Comparison of ENCODE assay signal across 11 cellular contexts in the genomic region with DNA sequence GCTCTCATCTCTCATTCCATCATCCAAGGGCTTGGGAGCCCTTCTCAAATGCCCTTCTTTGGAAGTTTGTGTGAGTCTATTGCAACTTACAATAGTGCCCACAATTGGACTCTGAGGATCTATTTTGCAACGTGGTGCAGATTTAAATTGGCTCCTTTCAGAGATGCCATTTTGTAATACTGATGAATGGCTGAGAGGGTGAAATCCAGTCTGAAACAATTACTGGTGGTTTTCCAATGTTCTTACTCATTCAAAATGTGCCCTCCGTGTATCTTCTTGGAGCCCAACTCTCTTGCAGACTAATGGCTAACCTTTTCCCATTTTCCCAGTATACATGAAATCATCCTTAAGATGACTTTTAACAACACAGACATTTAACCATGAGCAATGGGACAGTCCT. TPM values are rescaled to one million over a fixed set of nuclear protein-coding genes. Genes with fewer than 3 reads are reported as not detected.
A peak's percentile ranks its signal among the peaks of the same experiment; 100 is the strongest.
DNase-seq lines count a peak whose midpoint lies in the region; ATAC-seq and TF ChIP-seq lines count a peak whose summit lies in the region.
"Had no signal": no experiment of that assay in that cellular context is flagged by ENCODE, and none has a peak within 500 bp of the region (broad histone marks: within the 10 kb centered on the region; RNA-seq: fewer than 3 reads in every experiment).

No MANE protein-coding gene starts in this region.

- H3K27me3 ChIP-seq in GM23338 (ENCODE audit: insufficient read depth) = no peaks in the 10 kb centered on the region
- no peaks in the 10 kb centered on the region for H3K27me3 ChIP-seq in esophagus muscularis mucosa
- no peaks in the 10 kb centered on the region for H3K27me3 ChIP-seq in lower lobe of right lung (ENCODE audit: low read depth)
- peaks cover 0 to 13% (median 0%) of the 10 kb centered on the region in 7 donors for H3K27me3 ChIP-seq in spleen (replicated peaks in 1 of 7)
- no peaks in the 10 kb centered on the region for H3K27me3 ChIP-seq in Caco-2 (replicated peaks; ENCODE audit: control insufficient read depth, insufficient read depth, low read length)

- H3K9me3 ChIP-seq in esophagus muscularis mucosa = no peaks in the 10 kb centered on the region
- H3K9me3 ChIP-seq in lower lobe of right lung = no peaks in the 10 kb centered on the region
- no peaks in the 10 kb centered on the region for H3K9me3 ChIP-seq in spleen
- H3K9me3 ChIP-seq in Caco-2 = no peaks in the 10 kb centered on the region

- H3K4me3 ChIP-seq in GM23338 (no peak overlapping the region), esophagus muscularis mucosa (no peak overlapping the region), lower lobe of right lung (no peak overlapping the region), spleen (no peak overlapping the region), Caco-2 (ENCODE audit: low read depth, low read length) (no peak overlapping the region)

- H3K27ac Mint-ChIP-seq in GM23338 (peak overlapping the region; percentile 60; the same call in 1 of the 2 replicates), Caco-2 (ENCODE audit: unreplicated experiment) (no peak overlapping the region)
- H3K27ac Mint-ChIP-seq: activated CD4-positive, alpha-beta memory T cell treated with anti-CD3 and anti-CD28 coated beads for 36 hours had no signal

- H3K36me3 ChIP-seq in GM23338 (ENCODE audit: insufficient read depth) (no peaks in the 10 kb centered on the region), esophagus muscularis mucosa (no peaks in the 10 kb centered on the region), lower lobe of right lung (no peaks in the 10 kb centered on the region), spleen (no peaks in the 10 kb centered on the region), Caco-2 (ENCODE audit: control insufficient read depth, insufficient read depth, low read length) (no peaks in the 10 kb centered on the region)

- TF ChIP-seq POLR2A in esophagus muscularis mucosa (IDR thresholded peaks at IDR 0.05; ENCODE audit: low read depth) (no peak), spleen (IDR thresholded peaks at IDR 0.05) (peak in 1 of 3 donors; percentile 11)

- 0 out of 2 replicates have a peak overlapping the region, but pooled peaks have one; percentile 94 for H3K4me2 ChIP-seq in GM23338

- no peak overlapping the region; the same call in 1 of the 3 replicates for H3K4me3 Mint-ChIP-seq in GM23338
- H3K4me3 Mint-ChIP-seq in Caco-2 (ENCODE audit: unreplicated experiment) = no peak overlapping the region
- H3K4me3 Mint-ChIP-seq: activated CD4-positive, alpha-beta memory T cell treated with anti-CD3 and anti-CD28 coated beads for 36 hours had no signal

- DNase-seq in GM23338 (ENCODE audit: low spot score) = no peak
- no peak for DNase-seq in esophagus muscularis mucosa (ENCODE audit: extremely low spot score)
- DNase-seq in lower lobe of right lung = no peak
- no peak for DNase-seq in spleen
- DNase-seq in NCI-H1694 (lab: John Stamatoyannopoulos, UW) = no peak
- DNase-seq in Caco-2 = no peak
- DNase-seq in ACHN = no peak
- DNase-seq: activated CD4-positive, alpha-beta memory T cell treated with anti-CD3 and anti-CD28 coated beads for 36 hours; activated effector memory CD4-positive, alpha-beta T cell treated with anti-CD3 and anti-CD28 coated beads, Interleukin-2, amount 50 U/mL, for 16 hours; foreskin fibroblast had no signal

- TF ChIP-seq CTCF in GM23338 (conservative IDR thresholded peaks at IDR 0.05; ENCODE audit: low read depth in 2 of 2) (no peak), esophagus muscularis mucosa (IDR thresholded peaks at IDR 0.05) (no peak), lower lobe of right lung (IDR thresholded peaks at IDR 0.05) (no peak), spleen (IDR thresholded peaks at IDR 0.05 in 8 of 11, conservative IDR thresholded peaks at IDR 0.05 in 3 of 11) (no peak), Caco-2 (IDR thresholded peaks at IDR 0.05; ENCODE audit: insufficient read depth in 1 of 2, low read depth in 1 of 2, low read length in 1 of 2, severe bottlenecking in 1 of 2, unreplicated experiment in 1 of 2) (no peak)

- peaks cover 23% of the 10 kb centered on the region; the same call in 1 of the 2 replicates for H4K20me1 ChIP-seq in GM23338 (replicated peaks; ENCODE audit: insufficient read depth)

- 40% methylated on average over 2 of the region's 2 CpGs for WGBS in esophagus muscularis mucosa
- 61 to 85% (median 71%) methylated on average over 2 of the region's 2 CpGs for WGBS in spleen, 5 donors

- no peaks in the 10 kb centered on the region; the same call in 2 of the 3 replicates for H3K9me3 Mint-ChIP-seq in GM23338
- no peaks in the 10 kb centered on the region for H3K9me3 Mint-ChIP-seq in Caco-2 (ENCODE audit: unreplicated experiment)
- H3K9me3 Mint-ChIP-seq: activated CD4-positive, alpha-beta memory T cell treated with anti-CD3 and anti-CD28 coated beads for 36 hours had no signal

- peaks cover 100% of the 10 kb centered on the region for H3K79me2 ChIP-seq in GM23338 (replicated peaks; ENCODE audit: insufficient read depth)

- CTCF ChIA-PET in Caco-2 (lab: Charles Lee) = no interaction called here

- peaks cover 87% of the 10 kb centered on the region for H3K4me1 ChIP-seq in GM23338 (ENCODE audit: insufficient read depth)
- peaks cover 58 to 95% (median 89%) of the 10 kb centered on the region in 4 donors for H3K4me1 ChIP-seq in esophagus muscularis mucosa
- peaks cover 48% of the 10 kb centered on the region for H3K4me1 ChIP-seq in lower lobe of right lung
- peaks cover 9 to 37% (median 27%) of the 10 kb centered on the region in 6 donors for H3K4me1 ChIP-seq in spleen
- 0 out of 2 replicates have a peak, but pooled peaks cover 9% of the 10 kb centered on the region for H3K4me1 ChIP-seq in Caco-2

- POLR2A ChIA-PET in Caco-2 (lab: Charles Lee) = no interaction called here

- in situ Hi-C loops in ACHN (cut with HindIII; ENCODE audit: low pct_ligation_motif_present, low pct_unique_long_range_greater_than_20kb, low sequenced_read_pairs) = no loop called here

- H3F3A ChIP-seq in GM23338 (replicated peaks; ENCODE audit: low read depth) = no peaks in the 10 kb centered on the region

- TF ChIP-seq EP300 in esophagus muscularis mucosa (IDR thresholded peaks at IDR 0.05) = no peak

- ATAC-seq in GM23338 (no peak), lower lobe of right lung (no peak), HG02642 (IDR thresholded peaks at IDR 0.05; ENCODE audit: poor library complexity, unreplicated experiment) (no peak)

- no peak overlapping the region for H3K27ac ChIP-seq in GM23338 (ENCODE audit: low read depth)
- H3K27ac ChIP-seq in esophagus muscularis mucosa (replicated peaks in 1 of 4) = peak overlapping the region; percentile 60 to 74 (median 70)
- H3K27ac ChIP-seq in lower lobe of right lung = peak overlapping the region; percentile 62
- H3K27ac ChIP-seq in spleen = peak overlapping the region in 7 of 8 donors; percentile 45 to 69 (median 57)

- no TSS peak for BruUV-seq in Caco-2 (replicated peaks; lab: Mats Ljungman, UMichigan)

- H3K36me3 Mint-ChIP-seq in GM23338 (ENCODE audit: low read depth) (peaks cover 56% of the 10 kb centered on the region), Caco-2 (ENCODE audit: insufficient read depth, unreplicated experiment) (peaks cover 13% of the 10 kb centered on the region)
- H3K36me3 Mint-ChIP-seq: activated CD4-positive, alpha-beta memory T cell treated with anti-CD3 and anti-CD28 coated beads for 36 hours had no signal

- intact Hi-C loops in esophagus muscularis mucosa (cut with DNase I) = loop anchor here (10.0 kb wide), 3 partner anchors 86 to 276 kb away; no protein-coding TSS in a partner anchor
- intact Hi-C loops in lower lobe of right lung (cut with DNase I) = no loop called here
- intact Hi-C loops in spleen (cut with DNase I; ENCODE audit: low total_unique reads) = no loop called here
- intact Hi-C loops in Caco-2 (cut with micrococcal nuclease; ENCODE audit: unreplicated experiment) = loop anchor here (10.0 kb wide), 1 partner anchor 306 kb away; no protein-coding TSS in a partner anchor

- no peaks in the 10 kb centered on the region for H3K9me2 ChIP-seq in GM23338 (ENCODE audit: insufficient read depth)

- peaks cover 94% of the 10 kb centered on the region for H3K4me1 Mint-ChIP-seq in GM23338
- H3K4me1 Mint-ChIP-seq in Caco-2 (ENCODE audit: low read depth, unreplicated experiment) = peaks cover 12% of the 10 kb centered on the region

- no peak overlapping the region for H2AFZ ChIP-seq in GM23338

- H3K27me3 Mint-ChIP-seq in GM23338 (ENCODE audit: insufficient read depth, low read depth, poor library complexity) (peaks cover 4% of the 10 kb centered on the region), Caco-2 (ENCODE audit: insufficient read depth, unreplicated experiment) (no peaks in the 10 kb centered on the region)

TF ChIP-seq in GM23338, 12 proteins besides CTCF, POLR2A, EP300 and RAD21 (continues in another document):
- TF ChIP-seq, protein P1, sequence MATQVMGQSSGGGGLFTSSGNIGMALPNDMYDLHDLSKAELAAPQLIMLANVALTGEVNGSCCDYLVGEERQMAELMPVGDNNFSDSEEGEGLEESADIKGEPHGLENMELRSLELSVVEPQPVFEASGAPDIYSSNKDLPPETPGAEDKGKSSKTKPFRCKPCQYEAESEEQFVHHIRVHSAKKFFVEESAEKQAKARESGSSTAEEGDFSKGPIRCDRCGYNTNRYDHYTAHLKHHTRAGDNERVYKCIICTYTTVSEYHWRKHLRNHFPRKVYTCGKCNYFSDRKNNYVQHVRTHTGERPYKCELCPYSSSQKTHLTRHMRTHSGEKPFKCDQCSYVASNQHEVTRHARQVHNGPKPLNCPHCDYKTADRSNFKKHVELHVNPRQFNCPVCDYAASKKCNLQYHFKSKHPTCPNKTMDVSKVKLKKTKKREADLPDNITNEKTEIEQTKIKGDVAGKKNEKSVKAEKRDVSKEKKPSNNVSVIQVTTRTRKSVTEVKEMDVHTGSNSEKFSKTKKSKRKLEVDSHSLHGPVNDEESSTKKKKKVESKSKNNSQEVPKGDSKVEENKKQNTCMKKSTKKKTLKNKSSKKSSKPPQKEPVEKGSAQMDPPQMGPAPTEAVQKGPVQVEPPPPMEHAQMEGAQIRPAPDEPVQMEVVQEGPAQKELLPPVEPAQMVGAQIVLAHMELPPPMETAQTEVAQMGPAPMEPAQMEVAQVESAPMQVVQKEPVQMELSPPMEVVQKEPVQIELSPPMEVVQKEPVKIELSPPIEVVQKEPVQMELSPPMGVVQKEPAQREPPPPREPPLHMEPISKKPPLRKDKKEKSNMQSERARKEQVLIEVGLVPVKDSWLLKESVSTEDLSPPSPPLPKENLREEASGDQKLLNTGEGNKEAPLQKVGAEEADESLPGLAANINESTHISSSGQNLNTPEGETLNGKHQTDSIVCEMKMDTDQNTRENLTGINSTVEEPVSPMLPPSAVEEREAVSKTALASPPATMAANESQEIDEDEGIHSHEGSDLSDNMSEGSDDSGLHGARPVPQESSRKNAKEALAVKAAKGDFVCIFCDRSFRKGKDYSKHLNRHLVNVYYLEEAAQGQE (IDR thresholded peaks at IDR 0.05; ENCODE audit: unreplicated experiment) = no peak
- no peak for TF ChIP-seq EZH2phosphoT487 (IDR thresholded peaks at IDR 0.05; ENCODE audit: unreplicated experiment)

RNA-seq across cellular contexts. Expression of a gene that starts 6.1 kb away (rescaled TPM):
- total RNA-seq in GM23338 (2014; rRNA removed; shearing (Covaris generic)) = 87.8 and 101 TPM in 2 replicates
- polyA plus RNA-seq in GM23338 (2016; fragmentation: Nextera tagmentation; extraction: Ambion mirVana) (31.1 and 40.0 TPM in 2 replicates), spleen (1 to 10 TPM in 1 of 3 donors, under 1 TPM in 2; 0.36 to 1.4 (median 0.70) TPM)
- total RNA-seq in esophagus muscularis mucosa (10 to 100 TPM; 24.5 to 38.6 (median 34.6) TPM), lower lobe of right lung (24.4 TPM), spleen (10 to 100 TPM; 18.6 to 38.9 (median 22.9) TPM), Caco-2 (2022) (34.5 and 36.8 TPM in 2 replicates)

Comparison
In these comparisons a context has a peak if more than half of its experiments do, and no peak if none do; other contexts are left out.
1. intact Hi-C loops: an anchor here in esophagus muscularis mucosa (10.0 kb wide) and Caco-2 (10.0 kb wide); none called in lower lobe of right lung and spleen.